In genomic region chr9:91967259-91967658, GRCh38 we compare ENCODE assay signal across 9 cellular contexts.
"Had no signal": no experiment of that assay in that cellular context is flagged by ENCODE, and none has a peak within 500 bp of the region (broad histone marks: within the 10 kb centered on the region; RNA-seq: fewer than 3 reads in every experiment).

No MANE protein-coding gene starts in this region.

- H3K4me3 ChIP-seq: GM23248, GM23338, HAP-1 had no signal

- H3K9ac ChIP-seq: GM23248 had no signal

- H3K36me3 ChIP-seq: HAP-1 had no signal

- H3K4me1 ChIP-seq: HAP-1 had no signal

- DNase-seq: GOT3, H7, H9 had no signal

- H3K4me2 ChIP-seq: GM23338 had no signal

- H3K9me3 ChIP-seq: HAP-1 had no signal

- FAIRE-seq: H1, H54 had no signal

- ATAC-seq: GM23338, HCT116 had no signal
